ENCODE assay signal across 1 cellular context in the genomic region with DNA sequence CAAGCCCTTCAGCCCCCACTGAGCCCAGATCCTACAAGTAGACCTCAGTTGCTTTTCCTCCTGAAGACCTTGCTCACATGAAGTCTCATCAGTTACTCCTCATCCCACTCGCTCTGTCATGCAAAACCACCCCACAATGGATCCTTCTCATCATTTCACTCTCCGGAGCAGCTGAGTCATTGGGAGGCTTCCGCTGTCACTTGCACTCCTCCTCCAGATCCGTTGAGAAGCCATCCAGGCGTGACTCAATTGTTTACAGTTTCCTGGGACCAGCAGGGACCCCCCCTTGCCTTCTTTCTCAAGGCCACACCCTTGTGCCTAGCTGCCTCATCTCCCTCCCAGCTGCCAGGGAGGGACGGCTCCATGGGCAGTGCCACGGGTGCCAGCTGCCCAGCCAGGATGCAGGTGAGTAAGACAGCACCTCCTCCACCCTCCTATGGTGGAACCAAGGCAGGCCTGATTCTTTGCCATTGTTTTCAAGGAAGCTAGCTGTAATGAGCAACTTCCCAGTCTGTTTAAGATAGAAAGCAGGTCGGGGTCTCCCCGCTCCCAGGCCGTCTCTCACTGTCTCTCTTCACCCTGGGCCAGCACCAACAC.
TF ChIP-seq lines count a peak whose summit lies in the region.

No MANE protein-coding gene starts in this region.

TF ChIP-seq in HepG2, 621 proteins besides CTCF, POLR2A, EP300 and RAD21:
- TF ChIP-seq, protein P1, sequence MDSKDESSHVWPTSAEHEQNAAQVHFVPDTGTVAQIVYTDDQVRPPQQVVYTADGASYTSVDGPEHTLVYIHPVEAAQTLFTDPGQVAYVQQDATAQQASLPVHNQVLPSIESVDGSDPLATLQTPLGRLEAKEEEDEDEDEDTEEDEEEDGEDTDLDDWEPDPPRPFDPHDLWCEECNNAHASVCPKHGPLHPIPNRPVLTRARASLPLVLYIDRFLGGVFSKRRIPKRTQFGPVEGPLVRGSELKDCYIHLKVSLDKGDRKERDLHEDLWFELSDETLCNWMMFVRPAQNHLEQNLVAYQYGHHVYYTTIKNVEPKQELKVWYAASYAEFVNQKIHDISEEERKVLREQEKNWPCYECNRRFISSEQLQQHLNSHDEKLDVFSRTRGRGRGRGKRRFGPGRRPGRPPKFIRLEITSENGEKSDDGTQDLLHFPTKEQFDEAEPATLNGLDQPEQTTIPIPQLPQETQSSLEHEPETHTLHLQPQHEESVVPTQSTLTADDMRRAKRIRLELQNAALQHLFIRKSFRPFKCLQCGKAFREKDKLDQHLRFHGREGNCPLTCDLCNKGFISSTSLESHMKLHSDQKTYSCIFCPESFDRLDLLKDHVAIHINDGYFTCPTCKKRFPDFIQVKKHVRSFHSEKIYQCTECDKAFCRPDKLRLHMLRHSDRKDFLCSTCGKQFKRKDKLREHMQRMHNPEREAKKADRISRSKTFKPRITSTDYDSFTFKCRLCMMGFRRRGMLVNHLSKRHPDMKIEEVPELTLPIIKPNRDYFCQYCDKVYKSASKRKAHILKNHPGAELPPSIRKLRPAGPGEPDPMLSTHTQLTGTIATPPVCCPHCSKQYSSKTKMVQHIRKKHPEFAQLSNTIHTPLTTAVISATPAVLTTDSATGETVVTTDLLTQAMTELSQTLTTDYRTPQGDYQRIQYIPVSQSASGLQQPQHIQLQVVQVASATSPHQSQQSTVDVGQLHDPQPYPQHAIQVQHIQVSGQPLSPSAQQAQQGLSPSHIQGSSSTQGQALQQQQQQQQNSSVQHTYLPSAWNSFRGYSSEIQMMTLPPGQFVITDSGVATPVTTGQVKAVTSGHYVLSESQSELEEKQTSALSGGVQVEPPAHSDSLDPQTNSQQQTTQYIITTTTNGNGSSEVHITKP (CRISPR knock-in tag; IDR thresholded peaks at IDR 0.05; ENCODE audit: low read depth): 0 out of 2 replicates have a peak, but pooled peaks have one; percentile 38
- TF ChIP-seq TBX3 (IDR thresholded peaks at IDR 0.05; ENCODE audit: borderline replicate concordance) (no peak), HCFC1 (IDR thresholded peaks at IDR 0.05; ENCODE audit: low read depth, low read length) (no peak), MAZ (IDR thresholded peaks at IDR 0.05; ENCODE audit: borderline replicate concordance, low read depth, low read length) (no peak), MAZ (CRISPR knock-in tag; IDR thresholded peaks at IDR 0.05; ENCODE audit: low read depth) (no peak), MTERF4 (CRISPR knock-in tag; IDR thresholded peaks at IDR 0.05) (no peak), FOSL2 (CRISPR knock-in tag; IDR thresholded peaks at IDR 0.05) (peak; percentile 88), FIP1L1 (IDR thresholded peaks at IDR 0.05; ENCODE audit: borderline replicate concordance, insufficient read depth, low read depth, low read length) (no peak), XRCC5 (optimal IDR thresholded peaks at IDR 0.05; ENCODE audit: low read length) (peak; percentile 21), ETV5 (CRISPR knock-in tag; IDR thresholded peaks at IDR 0.05; ENCODE audit: borderline replicate concordance) (peak; percentile 15; the same call in 1 of the 2 replicates), PATZ1 (CRISPR knock-in tag; IDR thresholded peaks at IDR 0.05) (peak; percentile 64; the same call in 1 of the 2 replicates), ZEB1 (IDR thresholded peaks at IDR 0.05; ENCODE audit: insufficient replicate concordance, low read depth) (no peak), FOXP1 (IDR thresholded peaks at IDR 0.05) (no peak), FOXP1 (CRISPR knock-in tag; IDR thresholded peaks at IDR 0.05) (0 out of 2 replicates have a peak, but pooled peaks have one; percentile 10), NFE2 (CRISPR knock-in tag; IDR thresholded peaks at IDR 0.05) (peak; percentile 53; the same call in 1 of the 2 replicates)
- TF ChIP-seq, protein P2, sequence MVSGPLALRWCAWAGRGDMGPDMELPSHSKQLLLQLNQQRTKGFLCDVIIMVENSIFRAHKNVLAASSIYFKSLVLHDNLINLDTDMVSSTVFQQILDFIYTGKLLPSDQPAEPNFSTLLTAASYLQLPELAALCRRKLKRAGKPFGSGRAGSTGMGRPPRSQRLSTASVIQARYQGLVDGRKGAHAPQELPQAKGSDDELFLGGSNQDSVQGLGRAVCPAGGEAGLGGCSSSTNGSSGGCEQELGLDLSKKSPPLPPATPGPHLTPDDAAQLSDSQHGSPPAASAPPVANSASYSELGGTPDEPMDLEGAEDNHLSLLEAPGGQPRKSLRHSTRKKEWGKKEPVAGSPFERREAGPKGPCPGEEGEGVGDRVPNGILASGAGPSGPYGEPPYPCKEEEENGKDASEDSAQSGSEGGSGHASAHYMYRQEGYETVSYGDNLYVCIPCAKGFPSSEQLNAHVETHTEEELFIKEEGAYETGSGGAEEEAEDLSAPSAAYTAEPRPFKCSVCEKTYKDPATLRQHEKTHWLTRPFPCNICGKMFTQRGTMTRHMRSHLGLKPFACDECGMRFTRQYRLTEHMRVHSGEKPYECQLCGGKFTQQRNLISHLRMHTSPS (CRISPR knock-in tag; IDR thresholded peaks at IDR 0.05; ENCODE audit: low read depth): no peak
- TF ChIP-seq, protein P3, sequence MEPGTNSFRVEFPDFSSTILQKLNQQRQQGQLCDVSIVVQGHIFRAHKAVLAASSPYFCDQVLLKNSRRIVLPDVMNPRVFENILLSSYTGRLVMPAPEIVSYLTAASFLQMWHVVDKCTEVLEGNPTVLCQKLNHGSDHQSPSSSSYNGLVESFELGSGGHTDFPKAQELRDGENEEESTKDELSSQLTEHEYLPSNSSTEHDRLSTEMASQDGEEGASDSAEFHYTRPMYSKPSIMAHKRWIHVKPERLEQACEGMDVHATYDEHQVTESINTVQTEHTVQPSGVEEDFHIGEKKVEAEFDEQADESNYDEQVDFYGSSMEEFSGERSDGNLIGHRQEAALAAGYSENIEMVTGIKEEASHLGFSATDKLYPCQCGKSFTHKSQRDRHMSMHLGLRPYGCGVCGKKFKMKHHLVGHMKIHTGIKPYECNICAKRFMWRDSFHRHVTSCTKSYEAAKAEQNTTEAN (CRISPR knock-in tag; conservative IDR thresholded peaks at IDR 0.05): no peak
